In genomic region chr2:168705534-168706470, GRCh38 we compare ENCODE assay signal across 8 cellular contexts.
DNase-seq lines count a peak whose midpoint lies in the region; ATAC-seq and TF ChIP-seq lines count a peak whose summit lies in the region.

No MANE protein-coding gene starts in this region.

- intact Hi-C loops in testis (cut with DNase I; ENCODE audit: low total_unique reads): no loop called here

- H3K4me1 ChIP-seq in testis: peaks cover 3% of the 10 kb centered on the region

- H3K27ac ChIP-seq in testis: no peak overlapping the region

- ATAC-seq in GM18505 (IDR thresholded peaks at IDR 0.05; ENCODE audit: unreplicated experiment): no peak

- 57 to 71% methylated on average over 2 of the region's 2 CpGs for WGBS in testis, 2 donors

- DNase-seq in GM10266 (ENCODE audit: extremely low spot score) (no peak), LNCaP clone FGC (ENCODE audit: low read depth) (no peak), cardiac fibroblast (ENCODE audit: low read depth in 2 of 2) (peak; percentile 66 to 70), myocyte (ENCODE audit: low read depth) (peak; percentile 9), testis (no peak), putamen (ENCODE audit: low spot score) (no peak), HuH-7 (ENCODE audit: low spot score) (no peak)

- no peaks in the 10 kb centered on the region for H3K27me3 ChIP-seq in testis

- no peaks in the 10 kb centered on the region for H3K36me3 ChIP-seq in testis (ENCODE audit: low read depth, missing control alignments)

- H3K9me3 ChIP-seq in testis: no peaks in the 10 kb centered on the region

- TF ChIP-seq CTCF in GM10266 (IDR thresholded peaks at IDR 0.05; ENCODE audit: control insufficient read depth, insufficient read depth, low read depth, missing control alignments) (peak; percentile 23), LNCaP clone FGC (IDR thresholded peaks at IDR 0.05; ENCODE audit: control insufficient read depth, extremely low read depth, insufficient read depth) (peak; percentile 36), cardiac fibroblast (IDR thresholded peaks at IDR 0.05; ENCODE audit: low read depth, low read length) (peak; percentile 30), testis (IDR thresholded peaks at IDR 0.05) (no peak)

- TF ChIP-seq POLR2A in testis (IDR thresholded peaks at IDR 0.05) (no peak), GM18505 (IDR thresholded peaks at IDR 0.05; ENCODE audit: borderline replicate concordance, extremely low read depth, insufficient read depth, insufficient read length) (no peak)

- H3K4me3 ChIP-seq in LNCaP clone FGC (ENCODE audit: low read depth, low read length) (no peak overlapping the region), cardiac fibroblast (replicated peaks in 1 of 2; ENCODE audit: low read depth in 2 of 2, low read length in 2 of 2) (no peak overlapping the region), testis (no peak overlapping the region)

Comparison
In these comparisons a context has a peak if more than half of its experiments do, and no peak if none do; other contexts are left out.
1. DNase-seq: peak in cardiac fibroblast (2 of 2) and myocyte (single experiment); none in GM10266 (single experiment), LNCaP clone FGC (single experiment), testis (single experiment), putamen (single experiment) and HuH-7 (single experiment).
2. CTCF ChIP-seq: peak in GM10266 (single experiment), LNCaP clone FGC (single experiment) and cardiac fibroblast (single experiment); none in testis (0 of 3).